In the genomic region with DNA sequence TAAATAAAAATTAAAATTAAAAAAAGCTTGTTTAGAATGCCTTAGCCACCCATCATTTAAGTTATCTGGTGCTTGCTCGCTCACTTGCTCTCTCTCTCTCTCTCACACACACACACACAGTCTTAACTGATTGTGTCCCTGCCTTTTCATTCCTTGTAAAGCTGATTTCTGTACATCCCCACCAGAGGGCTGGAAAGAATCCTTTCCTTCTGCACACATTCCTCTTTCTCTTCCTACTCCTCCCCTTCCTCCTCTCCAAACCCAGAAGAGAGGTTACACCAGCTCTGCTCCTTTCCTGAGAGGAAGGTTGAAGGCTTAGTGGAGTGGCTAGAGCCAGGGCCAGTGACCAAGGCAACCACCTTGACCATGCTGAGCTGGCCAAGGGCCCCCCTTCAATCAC, we compare ENCODE assay signal across 12 cellular contexts. TPM values are rescaled to one million over a fixed set of nuclear protein-coding genes. Genes with fewer than 3 reads are reported as not detected.
A peak's percentile ranks its signal among the peaks of the same experiment; 100 is the strongest.
DNase-seq lines count a peak whose midpoint lies in the region; ATAC-seq, FAIRE-seq and TF ChIP-seq lines count a peak whose summit lies in the region.
"Had no signal": no experiment of that assay in that cellular context is flagged by ENCODE, and none has a peak within 500 bp of the region (broad histone marks: within the 10 kb centered on the region; RNA-seq: fewer than 3 reads in every experiment).

No MANE protein-coding gene starts in this region.

- no peak overlapping the region for H3K4me3 ChIP-seq in HepG2 (replicated peaks in 1 of 3; ENCODE audit: insufficient read depth in 1 of 3, low read depth in 2 of 3, low read length in 3 of 3)
- H3K4me3 ChIP-seq in right lobe of liver: no peak overlapping the region
- no peak overlapping the region for H3K4me3 ChIP-seq in dorsolateral prefrontal cortex
- H3K4me3 ChIP-seq: body of pancreas, vagina had no signal

- TF ChIP-seq RAD21 in HepG2 (CRISPR knock-in tag; IDR thresholded peaks at IDR 0.05): no peak

- ATAC-seq in HepG2: peak; percentile 12; the same call in 1 of the 3 replicates
- no peak for ATAC-seq in right lobe of liver
- no peak for ATAC-seq in T-helper 17 cell
- no peak for ATAC-seq in GM21717 (IDR thresholded peaks at IDR 0.05; ENCODE audit: unreplicated experiment)
- ATAC-seq: body of pancreas had no signal

- no peak for FAIRE-seq in HepG2 (lab: Jason Lieb, UNC)
- FAIRE-seq: HTR-8/SVneo had no signal

- no peaks in the 10 kb centered on the region for H3K79me2 ChIP-seq in HepG2 (ENCODE audit: insufficient read depth, low read length)

- in situ Hi-C loops in HepG2 (cut with HindIII; ENCODE audit: extremely low pct_ligation_motif_present, low pct_unique_long_range_greater_than_20kb): no loop called here

- H3K27ac Mint-ChIP-seq in T-helper 17 cell: peak overlapping the region; percentile 89

- TF ChIP-seq CTCF in HepG2 (CRISPR knock-in tag; IDR thresholded peaks at IDR 0.05) (0 out of 2 replicates have a peak, but pooled peaks have one; percentile 7), right lobe of liver (IDR thresholded peaks at IDR 0.05) (no peak), dorsolateral prefrontal cortex (IDR thresholded peaks at IDR 0.05 in 54 of 56, conservative IDR thresholded peaks at IDR 0.05 in 2 of 56; ENCODE audit: low read depth in 1 of 56, partially characterized antibody in 56 of 56) (no peak)

- peaks cover 45% of the 10 kb centered on the region for H3K4me1 Mint-ChIP-seq in T-helper 17 cell

- no peak overlapping the region for H2AFZ ChIP-seq in HepG2 (ENCODE audit: low read length)

- peaks cover 42% of the 10 kb centered on the region for H3K4me1 ChIP-seq in HepG2 (ENCODE audit: insufficient read depth, low read length)
- peaks cover 0 to 20% (median 0%) of the 10 kb centered on the region in 4 donors for H3K4me1 ChIP-seq in right lobe of liver
- H3K4me1 ChIP-seq: vagina had no signal

- WGBS in HepG2 (ENCODE audit: low lambda C conversion rate): 96% methylated on average over 1 of the region's 1 CpG
- WGBS in right lobe of liver (ENCODE audit: insufficient coverage, low coverage, low lambda C conversion rate, missing lambda C conversion rate): no CpG with 5 or more reads among the region's 1 CpG

- no peak overlapping the region for H3K4me2 ChIP-seq in HepG2 (ENCODE audit: low read depth, low read length)

- peak; percentile 30 for DNase-seq in HepG2 (ENCODE audit: low spot score)
- DNase-seq in right lobe of liver: no peak
- no peak for DNase-seq in T-helper 17 cell
- DNase-seq in fibroblast of peridontal ligament (ENCODE audit: extremely low read depth): peak; percentile 62
- DNase-seq in iPS-NIHi11 (ENCODE audit: low spot score): no peak
- no peak for DNase-seq in dorsolateral prefrontal cortex
- no peak for DNase-seq in NCI-H2029 (lab: John Stamatoyannopoulos, UW)
- DNase-seq: body of pancreas, NCI-H187 treated with DMSO at 0.1 percent for 48 hours had no signal

- POLR2A ChIA-PET in HepG2 (lab: Yijun Ruan, JAX): interaction anchor here (4.1 to 4.9 kb wide), 2 partner anchors 12 to 26 kb away, joined by 19 to 65 read pairs; partner anchors contain the start of gene STK10

- H3K36me3 ChIP-seq in HepG2 (replicated peaks in 1 of 2; ENCODE audit: control insufficient read depth in 1 of 2, insufficient read depth in 2 of 2, low read length in 2 of 2): no peaks in the 10 kb centered on the region
- H3K36me3 ChIP-seq in right lobe of liver: no peaks in the 10 kb centered on the region
- H3K36me3 ChIP-seq: vagina had no signal

- H3K4me3 Mint-ChIP-seq in T-helper 17 cell: peak overlapping the region; percentile 71

- intact Hi-C loops in HepG2 (cut with micrococcal nuclease; ENCODE audit: unreplicated experiment) (no loop called here), right lobe of liver (cut with DNase I) (no loop called here), dorsolateral prefrontal cortex (cut with DNase I) (no loop called here)

- no peaks in the 10 kb centered on the region for H3K27me3 ChIP-seq in HepG2 (ENCODE audit: control insufficient read depth in 1 of 2, insufficient read depth in 2 of 2, low read length in 2 of 2)
- H3K27me3 ChIP-seq in right lobe of liver: no peaks in the 10 kb centered on the region
- no peaks in the 10 kb centered on the region for H3K27me3 ChIP-seq in dorsolateral prefrontal cortex
- H3K27me3 ChIP-seq: body of pancreas, vagina had no signal

- H4K20me1 ChIP-seq in HepG2 (ENCODE audit: insufficient read depth, low read length): no peaks in the 10 kb centered on the region

- CTCF ChIA-PET in HepG2 (lab: Yijun Ruan, JAX; ENCODE audit: low intra/inter-chr PET ratio, low total read pairs): interaction anchor here (1.2 kb wide), 1 partner anchor 26 kb away, joined by 5 read pairs; the partner anchor contains the start of gene STK10

- no peaks in the 10 kb centered on the region for H3K36me3 Mint-ChIP-seq in T-helper 17 cell (ENCODE audit: low read depth)

- BruUV-seq in HepG2 (replicated peaks; lab: Mats Ljungman, UMichigan): no TSS peak

- TF ChIP-seq EP300 in HepG2 (IDR thresholded peaks at IDR 0.05; ENCODE audit: low read depth in 2 of 2, low read length in 2 of 2) (no peak), HepG2 (CRISPR knock-in tag; IDR thresholded peaks at IDR 0.05; ENCODE audit: borderline replicate concordance) (no peak)

- H3K9me3 ChIP-seq in HepG2 (ENCODE audit: low read length): no peaks in the 10 kb centered on the region
- no peaks in the 10 kb centered on the region for H3K9me3 ChIP-seq in right lobe of liver
- no peaks in the 10 kb centered on the region for H3K9me3 ChIP-seq in T-helper 17 cell (ENCODE audit: control insufficient read depth, low read length, poor library complexity, severe bottlenecking)
- H3K9me3 ChIP-seq: body of pancreas, vagina had no signal

- no peak overlapping the region for H3K27ac ChIP-seq in HepG2 (ENCODE audit: extremely low read length, insufficient read depth, low read length)
- H3K27ac ChIP-seq in right lobe of liver: no peak overlapping the region
- no peak overlapping the region for H3K27ac ChIP-seq in dorsolateral prefrontal cortex
- H3K27ac ChIP-seq: body of pancreas, vagina had no signal

- TF ChIP-seq POLR2A in HepG2 (IDR thresholded peaks at IDR 0.05; ENCODE audit: insufficient read depth in 1 of 2, low read depth in 2 of 2, low read length in 2 of 2): no peak
- no peak for TF ChIP-seq POLR2A in right lobe of liver (IDR thresholded peaks at IDR 0.05)

- H3K27me3 Mint-ChIP-seq in T-helper 17 cell: no peaks in the 10 kb centered on the region

- no peak overlapping the region for H3K9ac ChIP-seq in HepG2 (ENCODE audit: insufficient read depth, low read depth, low read length)

RNA-seq across cellular contexts. Expression of gene STK10, which starts 25.7 kb away (rescaled TPM):
- 6.2 and 7.2 TPM in 2 replicates for total RNA-seq in HepG2 (2016; rRNA removed; fragmentation: Illumina TruSeq; extraction: Trizol)
- 2.5 and 3.0 TPM in 2 replicates for total RNA-seq in HepG2 (2016; cell fraction: cytosol; rRNA removed; fragmentation: Illumina TruSeq; extraction: Trizol; ENCODE audit: low read depth)
- total RNA-seq in HepG2 (2016; cell fraction: insoluble cytoplasmic fraction; rRNA removed; fragmentation: Illumina TruSeq; extraction: Trizol): 4.8 and 6.1 TPM in 2 replicates
- total RNA-seq in HepG2 (2016; cell fraction: membrane; rRNA removed; fragmentation: Illumina TruSeq; extraction: Trizol): 3.2 and 4.9 TPM in 2 replicates
- 5.9 and 8.3 TPM in 2 replicates for total RNA-seq in HepG2 (2016; cell fraction: nucleus; rRNA removed; fragmentation: Illumina TruSeq; extraction: Trizol)
- polyA plus RNA-seq in HepG2 (2011; rRNA removed): 7.0 and 7.8 TPM in 2 replicates
- polyA plus RNA-seq in HepG2 (2011; cell fraction: cytosol; rRNA removed): 3.7 and 4.6 TPM in 2 replicates
- 14.1 and 17.0 TPM in 2 replicates for polyA plus RNA-seq in HepG2 (2011; cell fraction: nucleus; rRNA removed)
- 7.2 and 8.7 TPM in 2 replicates for polyA plus RNA-seq in HepG2 (2012)
- polyA plus RNA-seq in HepG2 (2016; cell fraction: cytosol; fragmentation: Illumina TruSeq; extraction: Trizol; ENCODE audit: low read depth): 1.5 and 2.9 TPM in 2 replicates
- 3.6 and 4.4 TPM in 2 replicates for polyA plus RNA-seq in HepG2 (2016; cell fraction: insoluble cytoplasmic fraction; fragmentation: Illumina TruSeq; extraction: Trizol; ENCODE audit: low read depth)
- 2.6 and 3.6 TPM in 2 replicates for polyA plus RNA-seq in HepG2 (2016; cell fraction: membrane; fragmentation: Illumina TruSeq; extraction: Trizol; ENCODE audit: low read depth)
- polyA plus RNA-seq in HepG2 (2016; cell fraction: nucleus; fragmentation: Illumina TruSeq; extraction: Trizol; ENCODE audit: insufficient read depth, low read depth): 8.3 and 9.7 TPM in 2 replicates
- 22.6 and 29.6 TPM in 2 replicates for polyA minus RNA-seq in HepG2 (2011; rRNA and poly(A)+ RNA removed; ENCODE audit: low replicate concordance)
- polyA minus RNA-seq in HepG2 (2011; cell fraction: cytosol; rRNA and poly(A)+ RNA removed): 6.8 and 10.3 TPM in 2 replicates
- polyA minus RNA-seq in HepG2 (2011; cell fraction: nucleus; rRNA and poly(A)+ RNA removed): 17.4 and 22.1 TPM in 2 replicates
- 10 to 100 TPM in 2 of 6 experiments, 1 to 10 TPM in 4; 6.9 to 27.4 (median 9.0) TPM for total RNA-seq in right lobe of liver
- total RNA-seq in T-helper 17 cell: 100 to 1,000 TPM; 403 to 408 TPM
- 10 to 100 TPM in 111 of 120 experiments, 1 to 10 TPM in 9; 4.5 to 28.7 (median 16.7) TPM for total RNA-seq in dorsolateral prefrontal cortex

RNA-seq across cellular contexts. Expression of gene EFCAB9, which starts 31.6 kb away (rescaled TPM):
- total RNA-seq in HepG2 (2016; rRNA removed; fragmentation: Illumina TruSeq; extraction: Trizol) (not detected in 2 replicates), right lobe of liver (not detected), T-helper 17 cell (not detected), dorsolateral prefrontal cortex (not detected)
- total RNA-seq in HepG2 (2016; cell fraction: cytosol; rRNA removed; fragmentation: Illumina TruSeq; extraction: Trizol; ENCODE audit: low read depth): not detected in 2 replicates
- total RNA-seq in HepG2 (2016; cell fraction: insoluble cytoplasmic fraction; rRNA removed; fragmentation: Illumina TruSeq; extraction: Trizol): not detected in 2 replicates
- total RNA-seq in HepG2 (2016; cell fraction: membrane; rRNA removed; fragmentation: Illumina TruSeq; extraction: Trizol): not detected in 2 replicates
- not detected in 2 replicates for total RNA-seq in HepG2 (2016; cell fraction: nucleus; rRNA removed; fragmentation: Illumina TruSeq; extraction: Trizol)
- not detected in 2 replicates for polyA plus RNA-seq in HepG2 (2011; rRNA removed)
- polyA plus RNA-seq in HepG2 (2011; cell fraction: cytosol; rRNA removed): not detected in 2 replicates
- not detected in 2 replicates for polyA plus RNA-seq in HepG2 (2011; cell fraction: nucleus; rRNA removed)
- polyA plus RNA-seq in HepG2 (2012): not detected in 2 replicates
- not detected in 2 replicates for polyA plus RNA-seq in HepG2 (2016; cell fraction: cytosol; fragmentation: Illumina TruSeq; extraction: Trizol; ENCODE audit: low read depth)
- not detected in 2 replicates for polyA plus RNA-seq in HepG2 (2016; cell fraction: insoluble cytoplasmic fraction; fragmentation: Illumina TruSeq; extraction: Trizol; ENCODE audit: low read depth)
- not detected in 2 replicates for polyA plus RNA-seq in HepG2 (2016; cell fraction: membrane; fragmentation: Illumina TruSeq; extraction: Trizol; ENCODE audit: low read depth)
- not detected in 2 replicates for polyA plus RNA-seq in HepG2 (2016; cell fraction: nucleus; fragmentation: Illumina TruSeq; extraction: Trizol; ENCODE audit: insufficient read depth, low read depth)
- not detected in 2 replicates for polyA minus RNA-seq in HepG2 (2011; rRNA and poly(A)+ RNA removed; ENCODE audit: low replicate concordance)
- not detected in 2 replicates for polyA minus RNA-seq in HepG2 (2011; cell fraction: cytosol; rRNA and poly(A)+ RNA removed)
- not detected in 2 replicates for polyA minus RNA-seq in HepG2 (2011; cell fraction: nucleus; rRNA and poly(A)+ RNA removed)
- total RNA-seq: body of pancreas, vagina had no signal

Comparison
In these comparisons a context has a peak if more than half of its experiments do, and no peak if none do; other contexts are left out.
1. DNase-seq: peak in HepG2 (single experiment) and fibroblast of peridontal ligament (single experiment); none in right lobe of liver (0 of 3), T-helper 17 cell (0 of 3), iPS-NIHi11 (single experiment), dorsolateral prefrontal cortex (0 of 10) and NCI-H2029 (single experiment).
2. RNA of gene STK10, which starts 25.7 kb away (total RNA-seq): 403 to 408 TPM in T-helper 17 cell; 4.5 to 28.7 TPM in dorsolateral prefrontal cortex, 6.9 to 27.4 TPM in right lobe of liver and 2.5 to 8.3 TPM in HepG2; every median in the first group is over 10 times any median in the second.